In genomic region chr22:25114369-25115362, GRCh38 we compare ENCODE assay signal across 14 cellular contexts.
DNase-seq lines count a peak whose midpoint lies in the region; ATAC-seq and TF ChIP-seq lines count a peak whose summit lies in the region.
"Had no signal": no experiment of that assay in that cellular context is flagged by ENCODE, and none has a peak within 500 bp of the region (broad histone marks: within the 10 kb centered on the region; RNA-seq: fewer than 3 reads in every experiment).

No MANE protein-coding gene starts in this region.

- TF ChIP-seq POLR2A in adrenal gland (IDR thresholded peaks at IDR 0.05) (no peak), gastroesophageal sphincter (IDR thresholded peaks at IDR 0.05) (no peak)

- intact Hi-C loops in adrenal gland (cut with DNase I) (no loop called here), natural killer cell (cut with micrococcal nuclease) (no loop called here)

- in situ Hi-C loops in HAP-1 (cut with MboI; ENCODE audit: low sequenced_read_pairs) = no loop called here

- TF ChIP-seq CTCF in adrenal gland (IDR thresholded peaks at IDR 0.05) = no peak
- TF ChIP-seq CTCF in gastroesophageal sphincter (IDR thresholded peaks at IDR 0.05) = no peak
- no peak for TF ChIP-seq CTCF in natural killer cell (IDR thresholded peaks at IDR 0.05)

- peaks cover 50% of the 10 kb centered on the region for H3K4me1 ChIP-seq in HAP-1
- peaks cover 44 to 47% of the 10 kb centered on the region in 2 donors for H3K4me1 ChIP-seq in adrenal gland (replicated peaks in 1 of 2)
- peaks cover under 1 to 71% (median 26%) of the 10 kb centered on the region in 3 donors for H3K4me1 ChIP-seq in gastroesophageal sphincter
- peaks cover 43 to 66% (median 56%) of the 10 kb centered on the region in 3 donors for H3K4me1 ChIP-seq in skeletal muscle tissue (ENCODE audit: control insufficient read depth in 3 of 3, insufficient read depth in 3 of 3, low read length in 3 of 3)

- H3K27ac Mint-ChIP-seq in natural killer cell = no peak overlapping the region

- H3K4me3 ChIP-seq in HAP-1 (peak overlapping the region; percentile 4; the same call in 1 of the 2 replicates), adrenal gland (no peak overlapping the region), gastroesophageal sphincter (no peak overlapping the region), skeletal muscle tissue (ENCODE audit: low read length in 3 of 3) (peak overlapping the region in 2 of 3 donors; percentile 5 to 95)
- H3K4me3 ChIP-seq: BLaER1 treated with 17β-estradiol and CSF1 and Interleukin-3, amounts not matched to agents 10 nM and 100 nM had no signal

- H3K4me3 Mint-ChIP-seq in natural killer cell = no peak overlapping the region

- H3K27me3 Mint-ChIP-seq in natural killer cell (ENCODE audit: low read depth in 2 of 2) = peaks cover 0 to 11% of the 10 kb centered on the region in 2 donors

- DNase-seq in HAP-1 (ENCODE audit: low spot score in 2 of 2) (peak; percentile 81 to 94), adrenal gland (peak in 3 of 7 donors; percentile 36 to 52 (median 41)), NCI-H187 treated with DMSO at 0.1 percent for 48 hours (lab: John Stamatoyannopoulos, UW) (no peak), natural killer cell (no peak), DMS114 treated with DMSO at 0.1 percent for 48 hours (lab: John Stamatoyannopoulos, UW; ENCODE audit: unreplicated experiment) (no peak)
- DNase-seq: KBM-7; SHP77; stimulated activated CD4-positive, alpha-beta T cell treated with anti-CD3 and anti-CD28 coated beads, Interleukin-12 subunit alpha, Interleukin-12 subunit beta, amount 100 ng/mL, for 4 hours; stimulated activated CD8-positive, alpha-beta memory T cell treated with anti-CD3 and anti-CD28 coated beads, Interleukin-4, amount 100 ng/mL, for 48 hours had no signal

- H3K36me3 ChIP-seq in HAP-1 (replicated peaks) (no peaks in the 10 kb centered on the region; the same call in 1 of the 2 replicates), adrenal gland (replicated peaks in 1 of 2) (no peaks in the 10 kb centered on the region), gastroesophageal sphincter (peaks cover 0 to 11% of the 10 kb centered on the region in 2 donors), skeletal muscle tissue (ENCODE audit: control insufficient read depth in 3 of 3, insufficient read depth in 3 of 3, low read length in 3 of 3) (peaks cover 8 to 28% (median 8%) of the 10 kb centered on the region in 3 donors)
- H3K36me3 ChIP-seq: BLaER1 treated with 17β-estradiol and CSF1 and Interleukin-3, amounts not matched to agents 10 nM and 100 nM had no signal

- H3K9me3 Mint-ChIP-seq in natural killer cell = no peaks in the 10 kb centered on the region
- H3K9me3 Mint-ChIP-seq: activated naive CD4-positive, alpha-beta T cell treated with anti-CD3 and anti-CD28 coated beads, Interleukin-2, amount 50 U/mL, for 72 hours had no signal

- WGBS in adrenal gland, 4 donors = 55 to 62% (median 56%) methylated on average over 16 to 17 of the region's 17 CpGs
- WGBS in gastroesophageal sphincter (ENCODE audit: low coverage in 1 of 2), 2 donors = 64 to 69% methylated on average over 12 to 14 of the region's 17 CpGs

- peaks cover 19 to 21% of the 10 kb centered on the region in 2 donors for H3K4me1 Mint-ChIP-seq in natural killer cell

- H3K9me3 ChIP-seq in HAP-1 (no peaks in the 10 kb centered on the region), adrenal gland (replicated peaks in 1 of 3) (no peaks in the 10 kb centered on the region), gastroesophageal sphincter (no peaks in the 10 kb centered on the region), skeletal muscle tissue (ENCODE audit: control insufficient read depth in 3 of 3, low read length in 3 of 3) (no peaks in the 10 kb centered on the region)
- H3K9me3 ChIP-seq: BLaER1 treated with 17β-estradiol and CSF1 and Interleukin-3, amounts not matched to agents 10 nM and 100 nM had no signal

- ATAC-seq in gastroesophageal sphincter (no peak), natural killer cell (no peak), GM21447 (IDR thresholded peaks at IDR 0.05; ENCODE audit: unreplicated experiment) (no peak)
- ATAC-seq: activated naive CD4-positive, alpha-beta T cell treated with anti-CD3 and anti-CD28 coated beads, Interleukin-2, amount 50 U/mL, for 72 hours had no signal

- H3K27ac ChIP-seq in adrenal gland (peak overlapping the region; percentile 52 to 91 (median 83)), gastroesophageal sphincter (peak overlapping the region in 3 of 4 donors; percentile 16 to 83 (median 81)), skeletal muscle tissue (ENCODE audit: low read depth, low read length) (peak overlapping the region; percentile 95)
- H3K27ac ChIP-seq: BLaER1 treated with 17β-estradiol and CSF1 and Interleukin-3, amounts not matched to agents 10 nM and 100 nM had no signal

- H3K27me3 ChIP-seq in HAP-1 (ENCODE audit: low read depth) (no peaks in the 10 kb centered on the region), adrenal gland (no peaks in the 10 kb centered on the region), gastroesophageal sphincter (no peaks in the 10 kb centered on the region), skeletal muscle tissue (ENCODE audit: control insufficient read depth in 3 of 3, insufficient read depth in 3 of 3, low read length in 3 of 3) (no peaks in the 10 kb centered on the region)

- peak overlapping the region in 2 of 3 donors; percentile 85 to 97 for H3K9ac ChIP-seq in skeletal muscle tissue (ENCODE audit: low read depth in 1 of 3, low read length in 3 of 3)

- no peaks in the 10 kb centered on the region for H3K36me3 Mint-ChIP-seq in natural killer cell

- no peak for TF ChIP-seq EP300 in gastroesophageal sphincter (IDR thresholded peaks at IDR 0.05)

Comparison
In these comparisons a context has a peak if more than half of its experiments do, and no peak if none do; other contexts are left out.
1. DNase-seq: peak in HAP-1 (2 of 2); none in NCI-H187 treated with DMSO at 0.1 percent for 48 hours (single experiment), natural killer cell (single experiment) and DMS114 treated with DMSO at 0.1 percent for 48 hours (single experiment).
2. H3K4me3 ChIP-seq: peak in HAP-1 (single experiment) and skeletal muscle tissue (2 of 3); none in adrenal gland (0 of 4) and gastroesophageal sphincter (0 of 2).
3. Peak in every context shown above with its lines, with median percentiles within 50 percentile points of each other: H3K27ac ChIP-seq.